8 cellular contexts compared by ENCODE assay signal in the genomic region with DNA sequence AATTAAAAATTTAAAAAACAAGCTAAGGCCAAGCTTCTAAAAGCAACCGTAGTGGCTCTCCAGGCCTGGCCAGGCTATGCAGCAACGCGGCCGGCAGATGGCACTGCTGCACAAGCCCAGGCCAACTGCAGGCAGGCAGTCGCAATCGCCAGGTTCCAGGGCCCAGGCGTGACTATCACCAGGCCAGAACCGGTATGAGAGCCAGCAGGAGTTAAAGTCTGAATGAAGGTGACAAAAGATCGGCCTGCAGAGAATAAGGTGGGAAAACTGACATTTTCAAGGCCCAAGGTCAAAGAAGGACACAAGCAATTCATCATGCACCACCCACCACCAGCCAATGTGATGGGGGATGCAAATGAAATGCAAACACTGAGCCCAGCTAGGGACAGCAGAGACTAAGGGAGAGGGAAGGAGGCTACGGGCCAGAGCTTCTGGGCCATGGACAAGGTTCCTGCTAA. TPM values are rescaled to one million over a fixed set of nuclear protein-coding genes. Genes with fewer than 3 reads are reported as not detected.
A peak's percentile ranks its signal among the peaks of the same experiment; 100 is the strongest.
DNase-seq lines count a peak whose midpoint lies in the region; ATAC-seq and TF ChIP-seq lines count a peak whose summit lies in the region.

No MANE protein-coding gene starts in this region.

- no peaks in the 10 kb centered on the region for H3K4me1 ChIP-seq in CD4-positive, CD25-positive, alpha-beta regulatory T cell (ENCODE audit: control insufficient read depth, insufficient read depth, low read length, poor library complexity, severe bottlenecking)

- H3K36me3 Mint-ChIP-seq in CD4-positive, CD25-positive, alpha-beta regulatory T cell = no peaks in the 10 kb centered on the region

- peak; percentile 44 to 69 (median 65) for DNase-seq in CD4-positive, CD25-positive, alpha-beta regulatory T cell
- DNase-seq in NCI-H1930 (lab: John Stamatoyannopoulos, UW) (peak; percentile 30 to 67), brain pericyte (ENCODE audit: low read depth, low spot score) (peak; percentile 32), iPS-NIHi11 (ENCODE audit: low spot score) (peak; percentile 91), smooth muscle cell of the brain vasculature (ENCODE audit: low read depth, low spot score) (peak; percentile 41)

- H3K4me1 Mint-ChIP-seq in CD4-positive, CD25-positive, alpha-beta regulatory T cell = peaks cover 0 to 2% (median 0%) of the 10 kb centered on the region in 4 donors

- no peak overlapping the region for H3K4me3 Mint-ChIP-seq in CD4-positive, CD25-positive, alpha-beta regulatory T cell

- H3K27me3 Mint-ChIP-seq in CD4-positive, CD25-positive, alpha-beta regulatory T cell = no peaks in the 10 kb centered on the region

- H3K27ac ChIP-seq in CD4-positive, CD25-positive, alpha-beta regulatory T cell (ENCODE audit: insufficient read depth, low read length, poor library complexity, severe bottlenecking) = no peak overlapping the region
- H3K27ac ChIP-seq in VCaP = peak overlapping the region; percentile 31; the same call in 1 of the 2 replicates

- ATAC-seq in CD4-positive, CD25-positive, alpha-beta regulatory T cell (ENCODE audit: low read depth in 2 of 2) = peak; percentile 77
- peak; percentile 76 for ATAC-seq in GM21619 (IDR thresholded peaks at IDR 0.05; ENCODE audit: unreplicated experiment)
- ATAC-seq in HG03520 (IDR thresholded peaks at IDR 0.05; ENCODE audit: unreplicated experiment) = no peak

- H3K4me3 ChIP-seq in CD4-positive, CD25-positive, alpha-beta regulatory T cell (ENCODE audit: low read depth, low read length) = no peak overlapping the region

- peak; percentile 100 for TF ChIP-seq CTCF in VCaP (conservative IDR thresholded peaks at IDR 0.05)

- H3K9me3 Mint-ChIP-seq in CD4-positive, CD25-positive, alpha-beta regulatory T cell = no peaks in the 10 kb centered on the region

- no peak overlapping the region for H3K27ac Mint-ChIP-seq in CD4-positive, CD25-positive, alpha-beta regulatory T cell

- H3K27me3 ChIP-seq in CD4-positive, CD25-positive, alpha-beta regulatory T cell (ENCODE audit: control insufficient read depth, insufficient read depth, low read length) = no peaks in the 10 kb centered on the region

- H3K36me3 ChIP-seq in CD4-positive, CD25-positive, alpha-beta regulatory T cell (ENCODE audit: control insufficient read depth, insufficient read depth, low read length) = no peaks in the 10 kb centered on the region

- H3K9me3 ChIP-seq in CD4-positive, CD25-positive, alpha-beta regulatory T cell (ENCODE audit: control insufficient read depth in 2 of 2, low read length in 2 of 2) = no peaks in the 10 kb centered on the region

RNA-seq across cellular contexts. Expression of gene ANO2, which starts 43.6 kb away (rescaled TPM):
- 0.10 TPM for total RNA-seq in CD4-positive, CD25-positive, alpha-beta regulatory T cell
- not detected for polyA plus RNA-seq in CD4-positive, CD25-positive, alpha-beta regulatory T cell

Comparison
In these comparisons a context has a peak if more than half of its experiments do, and no peak if none do; other contexts are left out.
1. DNase-seq: peak in every context shown above with its lines; median percentile 91 in iPS-NIHi11; 65 in CD4-positive, CD25-positive, alpha-beta regulatory T cell; 48 in NCI-H1930; 41 in smooth muscle cell of the brain vasculature; 32 in brain pericyte.